Comparison of ENCODE assay signal across 14 cellular contexts in genomic region chr6:42505377-42505702, GRCh38. TPM values are rescaled to one million over a fixed set of nuclear protein-coding genes. Genes with fewer than 3 reads are reported as not detected.
DNase-seq lines count a peak whose midpoint lies in the region; ATAC-seq, FAIRE-seq and TF ChIP-seq lines count a peak whose summit lies in the region.
"Had no signal": no experiment of that assay in that cellular context is flagged by ENCODE, and none has a peak within 500 bp of the region (broad histone marks: within the 10 kb centered on the region; RNA-seq: fewer than 3 reads in every experiment).

No MANE protein-coding gene starts in this region.

- H4K20me1 ChIP-seq in GM12878 (ENCODE audit: control insufficient read depth, insufficient read depth), result no peaks in the 10 kb centered on the region

- H3K23ac ChIP-seq in mesenchymal stem cell (ENCODE audit: low read length in 2 of 2), result no peak overlapping the region

- H3K4me3 ChIP-seq in GM12878, result no peak overlapping the region
- H3K4me3 ChIP-seq in mesenchymal stem cell (ENCODE audit: insufficient read depth in 1 of 2, low read depth in 1 of 2, low read length in 2 of 2), result no peak overlapping the region
- no peak overlapping the region for H3K4me3 ChIP-seq in body of pancreas
- H3K4me3 ChIP-seq in H7 (ENCODE audit: insufficient read depth, low read depth, low read length), result no peak overlapping the region
- H3K4me3 ChIP-seq: right lobe of liver had no signal

- TF ChIP-seq CTCF in GM12878 (IDR thresholded peaks at IDR 0.05 in 2 of 3, conservative IDR thresholded peaks at IDR 0.05 in 1 of 3; ENCODE audit: control insufficient read depth in 2 of 3, extremely low read depth in 1 of 3, insufficient read depth in 1 of 3, low read depth in 3 of 3, low read length in 3 of 3), result no peak
- TF ChIP-seq CTCF in body of pancreas (IDR thresholded peaks at IDR 0.05), result no peak

- TF ChIP-seq RAD21 in GM12878 (IDR thresholded peaks at IDR 0.05; ENCODE audit: insufficient read depth, low read depth, low read length), result no peak

- H2BK120ac ChIP-seq in mesenchymal stem cell (ENCODE audit: low read depth, low read length), result no peak overlapping the region

- peak; percentile 64 for FAIRE-seq in GM12878 (lab: Jason Lieb, UNC)

- 0% methylated on average over 1 of the region's 1 CpG for WGBS in GM12878 (ENCODE audit: insufficient coverage, insufficient replicate concordance, low lambda C conversion rate, missing lambda C conversion rate)
- no CpG with 5 or more reads among the region's 1 CpG for whole genome bisulfite sequencing in mesenchymal stem cell
- 29 to 60% methylated on average over 1 of the region's 1 CpG for WGBS in body of pancreas, 2 donors

- ATAC-seq in GM12878 (peak; percentile 36), body of pancreas (no peak)
- ATAC-seq: right lobe of liver had no signal

- no peak overlapping the region for H2AK5ac ChIP-seq in mesenchymal stem cell (ENCODE audit: low read length, severe bottlenecking)

- SMC1A ChIA-PET in GM12878 (lab: Charles Lee; ENCODE audit: uncharacterized antibody, unreplicated experiment), result interaction anchor here (0.7 to 5.2 kb wide), 16 partner anchors 12 to 283 kb away, joined by 3 to 48 read pairs (median 8); partner anchors contain the start of genes TRERF1 and UBR2

- peaks cover 52% of the 10 kb centered on the region for H3K4me1 ChIP-seq in GM12878 (ENCODE audit: control insufficient read depth, insufficient read depth, low read length)
- H3K4me1 ChIP-seq in mesenchymal stem cell (ENCODE audit: control insufficient read depth, insufficient read depth, low read depth, low read length), result no peaks in the 10 kb centered on the region
- H3K4me1 ChIP-seq in body of pancreas, result no peaks in the 10 kb centered on the region
- H3K4me1 ChIP-seq: right lobe of liver had no signal

- intact Hi-C loops in GM12878 (cut with micrococcal nuclease; ENCODE audit: unreplicated experiment), result loop anchor here (5.0 kb wide), 2 partner anchors 42 to 103 kb away; no protein-coding TSS in a partner anchor
- intact Hi-C loops in body of pancreas (cut with DNase I), result no loop called here

- H4K91ac ChIP-seq in mesenchymal stem cell (ENCODE audit: low read length), result no peak overlapping the region

- H3K27me3 ChIP-seq in GM12878 (replicated peaks in 1 of 2; ENCODE audit: control insufficient read depth in 2 of 2, insufficient read depth in 2 of 2, low read length in 1 of 2) (no peaks in the 10 kb centered on the region), mesenchymal stem cell (ENCODE audit: control insufficient read depth in 1 of 2, insufficient read depth in 1 of 2, low read length in 2 of 2) (no peaks in the 10 kb centered on the region), body of pancreas (no peaks in the 10 kb centered on the region), H7 (ENCODE audit: control insufficient read depth, insufficient read depth, low read length) (no peaks in the 10 kb centered on the region)
- H3K27me3 ChIP-seq: right lobe of liver had no signal

- H3K27ac ChIP-seq in GM12878 (ENCODE audit: control insufficient read depth, insufficient read depth) (peak overlapping the region; percentile 54), mesenchymal stem cell (ENCODE audit: low read length, poor library complexity, severe bottlenecking) (no peak overlapping the region), body of pancreas (no peak overlapping the region)
- H3K27ac ChIP-seq: 22Rv1, right lobe of liver had no signal

- H2BK12ac ChIP-seq in mesenchymal stem cell (ENCODE audit: low read length in 2 of 2), result no peak overlapping the region

- in situ Hi-C loops in GM12878 (cut with MboI), result no loop called here

- H3K36me3 ChIP-seq in GM12878 (ENCODE audit: control insufficient read depth in 2 of 2, insufficient read depth in 2 of 2, low read length in 1 of 2), result no peaks in the 10 kb centered on the region
- no peaks in the 10 kb centered on the region for H3K36me3 ChIP-seq in mesenchymal stem cell (ENCODE audit: control insufficient read depth in 1 of 2, insufficient read depth in 2 of 2, low read depth in 1 of 2, low read length in 2 of 2)
- H3K36me3 ChIP-seq in body of pancreas (replicated peaks in 1 of 2; ENCODE audit: insufficient read depth in 1 of 2, low read depth in 2 of 2), result no peaks in the 10 kb centered on the region
- no peaks in the 10 kb centered on the region for H3K36me3 ChIP-seq in H7 (replicated peaks; ENCODE audit: control insufficient read depth, insufficient read depth, low read length)
- H3K36me3 ChIP-seq: right lobe of liver had no signal

- H2BK15ac ChIP-seq in mesenchymal stem cell (ENCODE audit: low read depth, poor library complexity, severe bottlenecking), result no peak overlapping the region

- H2AFZ ChIP-seq in GM12878 (ENCODE audit: control insufficient read depth, low read depth, low read length), result no peak overlapping the region
- H2AFZ ChIP-seq in mesenchymal stem cell (ENCODE audit: low read depth, low read length), result no peak overlapping the region

- no peak overlapping the region for H3K4ac ChIP-seq in mesenchymal stem cell (ENCODE audit: low read depth in 1 of 2, low read length in 2 of 2)

- H3K18ac ChIP-seq in mesenchymal stem cell (ENCODE audit: low read depth in 1 of 2, low read length in 2 of 2), result no peak overlapping the region

- POLR2A ChIA-PET in GM12878 (lab: Charles Lee), result interaction anchor here (0.7 to 3.7 kb wide), 14 partner anchors 13 to 279 kb away, joined by 3 to 32 read pairs (median 5); partner anchors contain the start of gene TRERF1

- H2BK5ac ChIP-seq in mesenchymal stem cell (ENCODE audit: low read depth, low read length, poor library complexity, severe bottlenecking), result no peak overlapping the region

- CTCF ChIA-PET in GM12878 (lab: Yijun Ruan, JAX), result interaction anchor here (0.9 to 4.4 kb wide), 9 partner anchors 15 to 291 kb away, joined by 3 to 33 read pairs (median 14); no protein-coding TSS in a partner anchor

- TF ChIP-seq EP300 in GM12878 (IDR thresholded peaks at IDR 0.05; ENCODE audit: borderline replicate concordance in 1 of 2, control insufficient read depth in 1 of 2, low read depth in 2 of 2, low read length in 2 of 2), result no peak

- H3K14ac ChIP-seq in mesenchymal stem cell (ENCODE audit: low read length in 2 of 2), result no peak overlapping the region

- H3K9ac ChIP-seq in GM12878 (ENCODE audit: control insufficient read depth, insufficient read depth, low read length) (peak overlapping the region; percentile 26; the same call in 1 of the 2 replicates), mesenchymal stem cell (ENCODE audit: low read length) (peak overlapping the region; percentile 68)

- TF ChIP-seq POLR2A in GM12878 (IDR thresholded peaks at IDR 0.05; ENCODE audit: low read depth, low read length), result no peak
- no peak for TF ChIP-seq POLR2A in body of pancreas (IDR thresholded peaks at IDR 0.05)

- no peak overlapping the region for H4K8ac ChIP-seq in mesenchymal stem cell (ENCODE audit: low read length)

- H3K9me3 ChIP-seq in GM12878 (replicated peaks; ENCODE audit: control insufficient read depth, insufficient read depth, low read length) (no peaks in the 10 kb centered on the region; the same call in 2 of the 3 replicates), mesenchymal stem cell (ENCODE audit: control insufficient read depth, low read length) (no peaks in the 10 kb centered on the region), body of pancreas (no peaks in the 10 kb centered on the region)
- H3K9me3 ChIP-seq: right lobe of liver had no signal

- DNase-seq in SIG-M5 treated with dmso at 0.1 percent for 504 hours (lab: John Stamatoyannopoulos, UW; ENCODE audit: unreplicated experiment) (peak; percentile 14), SIG-M5 (lab: John Stamatoyannopoulos, UW) (no peak), M059J (ENCODE audit: low read depth) (peak; percentile 64), GM12878 (ENCODE audit: low read depth, low spot score) (no peak), mesenchymal stem cell (peak; percentile 21), body of pancreas (no peak), SKM-1 (lab: John Stamatoyannopoulos, UW; ENCODE audit: unreplicated experiment) (no peak), H7 (no peak)
- DNase-seq: central memory CD4-positive, alpha-beta T cell; DND-41; NCI-H1105 treated with DMSO at 0.1 percent for 48 hours; NCI-H82; right lobe of liver had no signal

- H3K4me2 ChIP-seq in GM12878 (ENCODE audit: control insufficient read depth, insufficient read depth) (peak overlapping the region; percentile 61), mesenchymal stem cell (ENCODE audit: low read length, poor library complexity, severe bottlenecking) (no peak overlapping the region)

- H3K79me2 ChIP-seq in GM12878 (ENCODE audit: control insufficient read depth, insufficient read depth, low read length), result no peaks in the 10 kb centered on the region

- RAD21 ChIA-PET in GM12878 (lab: Charles Lee; ENCODE audit: unreplicated experiment), result interaction anchor here (0.9 to 5.0 kb wide), 15 partner anchors 15 to 878 kb away, joined by 3 to 55 read pairs (median 6); partner anchors contain the start of gene TRERF1

- no peaks in the 10 kb centered on the region for H3K79me1 ChIP-seq in mesenchymal stem cell (replicated peaks; ENCODE audit: low read length, poor library complexity, severe bottlenecking)

- TSS peak; percentile 99 for BruUV-seq in GM12878 (replicated peaks; lab: Mats Ljungman, UMichigan)

RNA-seq across cellular contexts. Expression of gene TRERF1, which starts 53.6 kb away (rescaled TPM):
- 6.2 and 8.5 TPM in 2 replicates for total RNA-seq in M059J (2014; rRNA removed; shearing (Covaris generic))
- total RNA-seq in GM12878 (2013; cell fraction: nucleolus; rRNA removed), result 18.5 and 22.0 TPM in 2 replicates
- total RNA-seq in GM12878 (2014; rRNA removed) (10.1 and 10.7 TPM in 2 replicates), GM12878 (2014; rRNA removed; fragmentation: Illumina TruSeq; extraction: Trizol) (7.5 and 7.9 TPM in 2 replicates), GM12878 (2021) (19.4 and 19.5 TPM in 2 replicates), body of pancreas (1 to 10 TPM; 2.3 to 3.4 TPM)
- polyA plus RNA-seq in GM12878 (2011; ENCODE audit: low read depth), result 3.9 TPM
- polyA plus RNA-seq in GM12878 (2011; rRNA removed) (1.9 and 2.3 TPM in 2 replicates), GM12878 (2014; fragmentation: Illumina TruSeq; extraction: Trizol) (12.7 and 13.6 TPM in 2 replicates), GM12878 (2014; fragmentation: Nextera tagmentation; extraction: Ambion mirVana) (1 to 10 TPM; 2.2 to 2.6 TPM), GM12878 (2014; rRNA removed) (11.7 and 15.0 TPM in 2 replicates), GM12878 (2016; fragmentation: Nextera tagmentation; extraction: Ambion mirVana) (1 to 10 TPM; 5.5 to 6.6 TPM)
- 1.9 and 2.1 TPM in 2 replicates for polyA plus RNA-seq in GM12878 (2011; cell fraction: cytosol; rRNA removed)
- polyA plus RNA-seq in GM12878 (2011; cell fraction: nucleus; rRNA removed), result 5.0 and 6.6 TPM in 2 replicates
- 6.3 and 7.2 TPM in 2 replicates for polyA plus RNA-seq in GM12878 (2012)
- polyA minus RNA-seq in GM12878 (2011; rRNA and poly(A)+ RNA removed), result 2.2 and 3.4 TPM in 2 replicates
- polyA minus RNA-seq in GM12878 (2011; cell fraction: cytosol; rRNA and poly(A)+ RNA removed), result 1.7 and 2.7 TPM in 2 replicates
- polyA minus RNA-seq in GM12878 (2011; cell fraction: nucleus; rRNA and poly(A)+ RNA removed), result 1.3 and 2.6 TPM in 2 replicates
- 8.3 TPM for polyA plus RNA-seq in mesenchymal stem cell (2013, experiment 1 of 2)
- polyA plus RNA-seq in mesenchymal stem cell (2013, experiment 2 of 2), result 7.9 TPM
- total RNA-seq in H7 (2014; rRNA removed; shearing (Covaris generic)), result 9.7 and 13.8 TPM in 2 replicates

RNA-seq across cellular contexts. Expression of gene UBR2, which starts 58.5 kb away (rescaled TPM):
- total RNA-seq in M059J (2014; rRNA removed; shearing (Covaris generic)), result 13.2 and 24.3 TPM in 2 replicates
- total RNA-seq in GM12878 (2013; cell fraction: nucleolus; rRNA removed), result 83.3 and 89.2 TPM in 2 replicates
- total RNA-seq in GM12878 (2014; rRNA removed) (12.3 and 16.2 TPM in 2 replicates), GM12878 (2014; rRNA removed; fragmentation: Illumina TruSeq; extraction: Trizol) (14.1 and 14.9 TPM in 2 replicates), GM12878 (2021) (14.2 and 14.3 TPM in 2 replicates), body of pancreas (10 to 100 TPM; 19.4 to 23.9 TPM)
- polyA plus RNA-seq in GM12878 (2011; ENCODE audit: low read depth), result 7.4 TPM
- polyA plus RNA-seq in GM12878 (2011; rRNA removed) (18.4 and 24.9 TPM in 2 replicates), GM12878 (2014; fragmentation: Illumina TruSeq; extraction: Trizol) (10.6 and 14.1 TPM in 2 replicates), GM12878 (2014; fragmentation: Nextera tagmentation; extraction: Ambion mirVana) (1 to 10 TPM; 2.3 to 5.9 TPM), GM12878 (2014; rRNA removed) (7.2 and 8.7 TPM in 2 replicates), GM12878 (2016; fragmentation: Nextera tagmentation; extraction: Ambion mirVana) (1 to 10 TPM; 8.0 to 8.2 TPM)
- 7.3 and 8.6 TPM in 2 replicates for polyA plus RNA-seq in GM12878 (2011; cell fraction: cytosol; rRNA removed)
- 19.8 and 20.7 TPM in 2 replicates for polyA plus RNA-seq in GM12878 (2011; cell fraction: nucleus; rRNA removed)
- polyA plus RNA-seq in GM12878 (2012), result 8.6 and 11.7 TPM in 2 replicates
- 21.7 and 32.4 TPM in 2 replicates for polyA minus RNA-seq in GM12878 (2011; rRNA and poly(A)+ RNA removed)
- 6.9 and 8.4 TPM in 2 replicates for polyA minus RNA-seq in GM12878 (2011; cell fraction: cytosol; rRNA and poly(A)+ RNA removed)
- 12.6 and 18.4 TPM in 2 replicates for polyA minus RNA-seq in GM12878 (2011; cell fraction: nucleus; rRNA and poly(A)+ RNA removed)
- 6.4 TPM for polyA plus RNA-seq in mesenchymal stem cell (2013, experiment 1 of 2)
- 6.2 TPM for polyA plus RNA-seq in mesenchymal stem cell (2013, experiment 2 of 2)
- total RNA-seq in H7 (2014; rRNA removed; shearing (Covaris generic)), result 13.1 and 18.7 TPM in 2 replicates

Comparison
In these comparisons a context has a peak if more than half of its experiments do, and no peak if none do; other contexts are left out.
1. DNase-seq: peak in SIG-M5 treated with dmso at 0.1 percent for 504 hours (single experiment), M059J (single experiment) and mesenchymal stem cell (single experiment); none in SIG-M5 (single experiment), GM12878 (single experiment), body of pancreas (0 of 4), SKM-1 (single experiment) and H7 (single experiment).